In the genomic region with DNA sequence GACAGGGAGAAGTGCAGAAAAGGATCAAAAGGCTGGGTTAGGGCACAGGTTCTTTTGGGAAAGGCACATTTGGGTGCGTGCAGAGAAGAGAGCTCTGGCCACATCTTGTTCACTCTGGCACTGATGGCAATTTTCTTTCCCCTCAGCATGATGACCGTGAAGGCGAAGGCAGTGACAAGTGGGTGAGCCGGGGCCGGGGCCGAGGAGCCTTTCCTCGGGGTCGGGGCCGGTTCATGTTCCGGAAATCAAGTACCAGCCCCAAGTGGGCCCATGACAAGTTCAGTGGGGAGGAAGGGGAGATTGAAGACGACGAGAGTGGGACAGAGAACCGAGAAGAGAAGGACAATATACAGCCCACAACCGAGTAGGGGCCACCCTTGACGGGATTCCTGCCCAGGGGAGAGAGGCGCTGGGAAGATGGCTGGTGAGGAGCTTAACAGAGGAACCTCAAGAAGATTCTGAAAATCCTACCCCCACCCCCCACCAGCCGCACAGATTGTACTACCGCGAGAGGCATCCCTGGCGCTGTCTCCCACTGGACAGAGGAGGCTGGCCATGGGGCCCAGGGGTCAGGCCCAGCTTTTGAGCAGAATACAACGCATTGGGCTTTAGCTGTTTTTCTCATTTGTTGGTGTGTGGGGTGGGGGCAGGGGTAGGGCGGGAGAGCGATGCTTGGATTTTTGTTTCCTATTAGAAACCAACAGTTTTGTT, we compare ENCODE assay signal across 21 cellular contexts. TPM values are rescaled to one million over a fixed set of nuclear protein-coding genes. Genes with fewer than 3 reads are reported as not detected.
A peak's percentile ranks its signal among the peaks of the same experiment; 100 is the strongest.
DNase-seq lines count a peak whose midpoint lies in the region; ATAC-seq lines count a peak whose summit lies in the region.
"Had no signal": no experiment of that assay in that cellular context is flagged by ENCODE, and none has a peak within 500 bp of the region (broad histone marks: within the 10 kb centered on the region; RNA-seq: fewer than 3 reads in every experiment).

No MANE protein-coding gene starts in this region.

- ATAC-seq in memory B cell (ENCODE audit: low read depth): no peak
- no peak for ATAC-seq in sciatic nerve
- ATAC-seq in GM18520 (IDR thresholded peaks at IDR 0.05; ENCODE audit: unreplicated experiment): no peak
- ATAC-seq: body of pancreas, left cardiac atrium had no signal

- H3K9me3 Mint-ChIP-seq in activated naive CD4-positive, alpha-beta T cell treated with anti-CD3 and anti-CD28 coated beads, Interleukin-2, amount 50 U/mL, for 24 hours: no peaks in the 10 kb centered on the region
- no peaks in the 10 kb centered on the region for H3K9me3 Mint-ChIP-seq in activated CD4-positive, alpha-beta memory T cell treated with anti-CD3 and anti-CD28 coated beads, Interleukin-2, amount 10 ng/mL, durations not matched to agents 7 days and 5 days
- no peaks in the 10 kb centered on the region for H3K9me3 Mint-ChIP-seq in memory B cell
- H3K9me3 Mint-ChIP-seq: activated naive CD4-positive, alpha-beta T cell treated with anti-CD3 and anti-CD28 coated beads, Interleukin-2, amount 10 ng/mL, durations not matched to agents 7 days and 5 days; CD8-positive, alpha-beta memory T cell had no signal

- peaks cover 64% of the 10 kb centered on the region for H3K4me1 Mint-ChIP-seq in activated naive CD4-positive, alpha-beta T cell treated with anti-CD3 and anti-CD28 coated beads, Interleukin-2, amount 50 U/mL, for 24 hours
- peaks cover 43% of the 10 kb centered on the region for H3K4me1 Mint-ChIP-seq in activated CD4-positive, alpha-beta memory T cell treated with anti-CD3 and anti-CD28 coated beads, Interleukin-2, amount 10 ng/mL, durations not matched to agents 7 days and 5 days
- peaks cover 20% of the 10 kb centered on the region for H3K4me1 Mint-ChIP-seq in memory B cell

- CTCF ChIA-PET in activated CD4-positive, alpha-beta memory T cell treated with anti-CD3 and anti-CD28 coated beads, Interleukin-2, amount 10 ng/mL, durations not matched to agents 7 days and 5 days (lab: Charles Lee): interaction anchor here (0.6 to 4.3 kb wide), 4 partner anchors 17 to 729 kb away, joined by 3 to 35 read pairs (median 6); no protein-coding TSS in a partner anchor

- H3K27me3 Mint-ChIP-seq in activated naive CD4-positive, alpha-beta T cell treated with anti-CD3 and anti-CD28 coated beads, Interleukin-2, amount 50 U/mL, for 24 hours: no peaks in the 10 kb centered on the region
- H3K27me3 Mint-ChIP-seq in activated CD4-positive, alpha-beta memory T cell treated with anti-CD3 and anti-CD28 coated beads, Interleukin-2, amount 10 ng/mL, durations not matched to agents 7 days and 5 days: no peaks in the 10 kb centered on the region
- H3K27me3 Mint-ChIP-seq in memory B cell: no peaks in the 10 kb centered on the region
- H3K27me3 Mint-ChIP-seq: activated naive CD4-positive, alpha-beta T cell treated with anti-CD3 and anti-CD28 coated beads, Interleukin-2, amount 10 ng/mL, durations not matched to agents 7 days and 5 days; CD8-positive, alpha-beta memory T cell had no signal

- peak overlapping the region; percentile 47 for H3K4me3 Mint-ChIP-seq in activated naive CD4-positive, alpha-beta T cell treated with anti-CD3 and anti-CD28 coated beads, Interleukin-2, amount 50 U/mL, for 24 hours
- no peak overlapping the region for H3K4me3 Mint-ChIP-seq in activated CD4-positive, alpha-beta memory T cell treated with anti-CD3 and anti-CD28 coated beads, Interleukin-2, amount 10 ng/mL, durations not matched to agents 7 days and 5 days
- H3K4me3 Mint-ChIP-seq in memory B cell: peak overlapping the region; percentile 17
- H3K4me3 Mint-ChIP-seq: activated naive CD4-positive, alpha-beta T cell treated with anti-CD3 and anti-CD28 coated beads, Interleukin-2, amount 10 ng/mL, durations not matched to agents 7 days and 5 days had no signal

- peak overlapping the region; percentile 99 for H3K27ac Mint-ChIP-seq in activated naive CD4-positive, alpha-beta T cell treated with anti-CD3 and anti-CD28 coated beads, Interleukin-2, amount 50 U/mL, for 24 hours
- peak overlapping the region; percentile 30 for H3K27ac Mint-ChIP-seq in activated CD4-positive, alpha-beta memory T cell treated with anti-CD3 and anti-CD28 coated beads, Interleukin-2, amount 10 ng/mL, durations not matched to agents 7 days and 5 days
- peak overlapping the region; percentile 65 for H3K27ac Mint-ChIP-seq in memory B cell

- intact Hi-C loops in sciatic nerve (cut with DNase I): no loop called here

- H3K36me3 Mint-ChIP-seq in activated naive CD4-positive, alpha-beta T cell treated with anti-CD3 and anti-CD28 coated beads, Interleukin-2, amount 50 U/mL, for 24 hours: peaks cover 17% of the 10 kb centered on the region
- H3K36me3 Mint-ChIP-seq in activated CD4-positive, alpha-beta memory T cell treated with anti-CD3 and anti-CD28 coated beads, Interleukin-2, amount 10 ng/mL, durations not matched to agents 7 days and 5 days (ENCODE audit: low read depth): peaks cover 62% of the 10 kb centered on the region
- peaks cover 27% of the 10 kb centered on the region for H3K36me3 Mint-ChIP-seq in memory B cell

- DNase-seq in activated naive CD4-positive, alpha-beta T cell treated with Interleukin-2 at 50 U/mL for 16 hours: no peak
- DNase-seq in activated CD4-positive, alpha-beta memory T cell treated with anti-CD3 and anti-CD28 coated beads, Interleukin-2, amount 10 ng/mL, durations not matched to agents 7 days and 5 days: no peak
- DNase-seq in memory B cell (ENCODE audit: low spot score in 2 of 2) (no peak), sciatic nerve (ENCODE audit: low spot score) (no peak), NCI-H748 (lab: John Stamatoyannopoulos, UW; ENCODE audit: unreplicated experiment) (no peak), SKM-1 treated with dmso at 0.1 percent for 144 hours (lab: John Stamatoyannopoulos, UW; ENCODE audit: unreplicated experiment) (no peak)
- DNase-seq: activated naive CD4-positive, alpha-beta T cell treated with anti-CD3 and anti-CD28 coated beads, Interleukin-2, amount 10 ng/mL, durations not matched to agents 7 days and 5 days; CD8-positive, alpha-beta memory T cell; dermis blood vessel endothelial cell; DMS79 treated with DMSO at 0.1 percent for 48 hours; left cardiac atrium; midbrain; NCI-H1417; NCI-H2171 treated with DMSO at 0.1 percent for 48 hours; NCI-H774; SK-N-SH; stimulated activated CD4-positive, alpha-beta T cell treated with anti-CD3 and anti-CD28 coated beads, Interleukin-15, amount 100 ng/mL, for 24 hours; stimulated activated naive CD4-positive, alpha-beta T cell had no signal

- POLR2A ChIA-PET in activated CD4-positive, alpha-beta memory T cell treated with anti-CD3 and anti-CD28 coated beads, Interleukin-2, amount 10 ng/mL, durations not matched to agents 7 days and 5 days (lab: Charles Lee): interaction anchor here (1.7 to 4.4 kb wide), 2 partner anchors 19 to 81 kb away, joined by 4 to 32 read pairs; a partner anchor contains a TSS

RNA-seq across cellular contexts. Expression of a gene that starts 2.4 kb away (rescaled TPM):
- total RNA-seq in activated CD4-positive, alpha-beta memory T cell treated with anti-CD3 and anti-CD28 coated beads, Interleukin-2, amount 10 ng/mL, durations not matched to agents 7 days and 5 days: 10 to 100 TPM; 18.9 to 19.3 TPM
- 9.8 TPM for total RNA-seq in sciatic nerve

RNA-seq across cellular contexts. Expression of a gene that starts 19.6 kb away (rescaled TPM):
- 10 to 100 TPM; 25.5 to 28.7 TPM for total RNA-seq in activated CD4-positive, alpha-beta memory T cell treated with anti-CD3 and anti-CD28 coated beads, Interleukin-2, amount 10 ng/mL, durations not matched to agents 7 days and 5 days
- 36.4 TPM for total RNA-seq in sciatic nerve

Comparison
In these comparisons a context has a peak if more than half of its experiments do, and no peak if none do; other contexts are left out.
1. H3K27ac Mint-ChIP-seq: peak in every context shown above with its lines; median percentile 99 in activated naive CD4-positive, alpha-beta T cell treated with anti-CD3 and anti-CD28 coated beads, Interleukin-2, amount 50 U/mL, for 24 hours; 65 in memory B cell; 30 in activated CD4-positive, alpha-beta memory T cell treated with anti-CD3 and anti-CD28 coated beads, Interleukin-2, amount 10 ng/mL, durations not matched to agents 7 days and 5 days.